Comparison of ENCODE assay signal across 10 cellular contexts in the genomic region with DNA sequence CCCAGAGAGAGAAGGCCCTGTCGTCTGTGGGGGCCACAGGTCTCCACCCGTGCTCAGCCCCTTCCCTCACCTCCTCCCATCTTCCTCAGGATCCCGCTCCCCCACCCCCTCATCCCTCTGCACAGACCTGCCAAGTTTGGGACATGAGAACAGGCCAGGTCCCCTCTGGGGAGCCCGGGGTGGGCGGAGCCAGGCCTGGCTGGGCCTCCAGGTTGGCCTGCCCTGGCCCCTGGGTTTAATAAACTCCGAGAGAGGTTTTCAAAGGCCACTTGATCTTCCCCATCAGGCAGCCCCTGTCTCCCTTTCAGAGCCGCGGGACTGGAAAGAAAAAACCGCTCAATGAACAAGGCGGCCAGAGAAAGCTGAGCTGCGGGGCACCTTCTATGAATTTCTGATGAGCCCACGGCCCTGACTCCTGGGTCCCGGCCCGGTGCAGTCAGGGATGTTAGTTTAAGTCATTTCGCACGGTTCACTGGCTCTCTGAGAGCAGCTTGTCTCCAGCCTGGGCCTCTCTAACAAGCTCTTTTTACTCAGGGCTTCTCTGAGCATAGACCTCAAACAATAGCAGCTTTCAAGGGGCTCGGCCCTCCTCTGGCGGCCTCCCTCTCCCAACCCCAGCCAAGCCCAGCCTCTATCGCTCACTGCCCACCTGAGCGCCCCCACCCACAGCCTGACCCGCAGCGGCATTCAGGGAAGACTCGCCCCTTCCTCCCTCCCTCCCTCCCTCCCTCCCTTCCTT.
DNase-seq lines count a peak whose midpoint lies in the region; ATAC-seq and TF ChIP-seq lines count a peak whose summit lies in the region.
"Had no signal": no experiment of that assay in that cellular context is flagged by ENCODE, and none has a peak within 500 bp of the region (broad histone marks: within the 10 kb centered on the region; RNA-seq: fewer than 3 reads in every experiment).

No MANE protein-coding gene starts in this region.

- H3K27ac ChIP-seq in psoas muscle: no peak overlapping the region

- H3K4me3 ChIP-seq in psoas muscle: no peak overlapping the region

- no peak for TF ChIP-seq CTCF in psoas muscle (IDR thresholded peaks at IDR 0.05)

- H3K27me3 ChIP-seq in psoas muscle (ENCODE audit: insufficient read depth in 3 of 3, low read length in 2 of 3): no peaks in the 10 kb centered on the region

- no peaks in the 10 kb centered on the region for H3K36me3 ChIP-seq in psoas muscle (ENCODE audit: insufficient read depth in 1 of 2, low read depth in 1 of 2)

- H3K4me1 ChIP-seq in psoas muscle: no peaks in the 10 kb centered on the region

- DNase-seq in NCI-H524 (lab: John Stamatoyannopoulos, UW) (peak; percentile 45 to 59), NCI-H524 treated with DMSO at 0.1 percent for 48 hours (lab: John Stamatoyannopoulos, UW) (no peak), NCI-H446 treated with DMSO at 0.1 percent for 48 hours (lab: John Stamatoyannopoulos, UW) (peak; percentile 67), head of caudate nucleus (peak in 34 of 42 donors; percentile 7 to 74 (median 36)), sciatic nerve (ENCODE audit: low spot score) (no peak), psoas muscle (no peak), HCEC 1CT (no peak)
- DNase-seq: activated CD4-positive, CD25-positive, alpha-beta regulatory T cell treated with anti-CD3 and anti-CD28 coated beads, Interleukin-2, amount 50 U/mL, for 72 hours; occipital lobe had no signal

- intact Hi-C loops in head of caudate nucleus (cut with DNase I): no loop called here
- intact Hi-C loops in sciatic nerve (cut with DNase I): no loop called here
- intact Hi-C loops in psoas muscle (cut with DNase I): no loop called here

- no peaks in the 10 kb centered on the region for H3K9me3 ChIP-seq in psoas muscle

- ATAC-seq in sciatic nerve: peak; percentile 67
- no peak for ATAC-seq in psoas muscle
- no peak for ATAC-seq in HG03520 (IDR thresholded peaks at IDR 0.05; ENCODE audit: unreplicated experiment)

- 46 to 51% (median 47%) methylated on average over 23 of the region's 23 CpGs for WGBS in psoas muscle, 3 donors

Comparison
In these comparisons a context has a peak if more than half of its experiments do, and no peak if none do; other contexts are left out.
1. DNase-seq: peak in NCI-H524 (2 of 2), NCI-H446 treated with DMSO at 0.1 percent for 48 hours (single experiment) and head of caudate nucleus (34 of 42); none in NCI-H524 treated with DMSO at 0.1 percent for 48 hours (single experiment), sciatic nerve (single experiment), psoas muscle (0 of 2) and HCEC 1CT (single experiment).